1 cellular context compared by ENCODE assay signal in genomic region chr7:43647772-43648643, GRCh38.
TF ChIP-seq lines count a peak whose summit lies in the region.

No MANE protein-coding gene starts in this region.

TF ChIP-seq in GM12878, 131 proteins besides CTCF, POLR2A, EP300 and RAD21 (continued from another document and continues in another):
- TF ChIP-seq LARP7 (IDR thresholded peaks at IDR 0.05) (no peak; the same call in 1 of the 2 replicates), SIX5 (IDR thresholded peaks at IDR 0.05; ENCODE audit: low read depth, low read length, severe bottlenecking) (no peak), PKNOX1 (IDR thresholded peaks at IDR 0.05) (no peak; the same call in none of the 2 replicates), ATF3 (IDR thresholded peaks at IDR 0.05; ENCODE audit: borderline replicate concordance, extremely low read depth, low read depth, low read length) (no peak), ZZZ3 (IDR thresholded peaks at IDR 0.05; ENCODE audit: control insufficient read depth, insufficient read length, low read depth) (no peak), CBX5 (IDR thresholded peaks at IDR 0.05; ENCODE audit: low read depth) (no peak), BCLAF1 (IDR thresholded peaks at IDR 0.05) (no peak), NBN (IDR thresholded peaks at IDR 0.05) (no peak), IKZF1 (conservative IDR thresholded peaks at IDR 0.05) (peak; percentile 98), HDAC6 (IDR thresholded peaks at IDR 0.05; ENCODE audit: unreplicated experiment) (no peak), CEBPB (IDR thresholded peaks at IDR 0.05; ENCODE audit: borderline replicate concordance in 1 of 2, low read depth in 2 of 2, low read length in 2 of 2) (no peak), SMAD1 (IDR thresholded peaks at IDR 0.05; ENCODE audit: low read depth, partially characterized antibody) (no peak), TAF1 (IDR thresholded peaks at IDR 0.05; ENCODE audit: borderline replicate concordance, low read depth, low read length) (0 out of 2 replicates have a peak, but pooled peaks have one; percentile 4), PAX5 (IDR thresholded peaks at IDR 0.05; ENCODE audit: borderline replicate concordance, low read depth, low read length) (peak; percentile 58; the same call in 1 of the 2 replicates), ZNF687 (IDR thresholded peaks at IDR 0.05) (peak; percentile 60; the same call in 1 of the 2 replicates), MXI1 (IDR thresholded peaks at IDR 0.05; ENCODE audit: low read depth, low read length) (no peak), IRF5 (IDR thresholded peaks at IDR 0.05; ENCODE audit: borderline replicate concordance) (no peak), HDGF (IDR thresholded peaks at IDR 0.05) (no peak), ZNF24 (IDR thresholded peaks at IDR 0.05) (no peak), SUPT20H (IDR thresholded peaks at IDR 0.05; ENCODE audit: borderline replicate concordance, control insufficient read depth, low read depth, low read length) (no peak), USF1 (IDR thresholded peaks at IDR 0.05; ENCODE audit: borderline replicate concordance, extremely low read length, insufficient read depth, low read depth, low read length) (no peak), SPI1 (IDR thresholded peaks at IDR 0.05; ENCODE audit: borderline replicate concordance, insufficient read depth, low read depth, low read length) (no peak), KDM1A (IDR thresholded peaks at IDR 0.05; ENCODE audit: borderline replicate concordance) (no peak), E2F8 (IDR thresholded peaks at IDR 0.05; ENCODE audit: low read depth, partially characterized antibody) (no peak), POLR2AphosphoS5 (IDR thresholded peaks at IDR 0.05; ENCODE audit: low read length) (no peak; the same call in none of the 2 replicates), NR2C2 (IDR thresholded peaks at IDR 0.05; ENCODE audit: borderline replicate concordance, control insufficient read depth, insufficient read length, low read depth) (no peak), BCL11A (IDR thresholded peaks at IDR 0.05; ENCODE audit: low read depth, low read length) (peak; percentile 61; the same call in 1 of the 2 replicates), SMARCA5 (IDR thresholded peaks at IDR 0.05) (peak; percentile 87), CBFB (IDR thresholded peaks at IDR 0.05; ENCODE audit: low read depth) (no peak), HSF1 (IDR thresholded peaks at IDR 0.05; ENCODE audit: low read depth, low read length) (peak; percentile 90), HCFC1 (IDR thresholded peaks at IDR 0.05; ENCODE audit: low read length) (no peak), EZH2 (IDR thresholded peaks at IDR 0.05; ENCODE audit: borderline replicate concordance, control insufficient read depth, low read depth, low read length) (no peak), RFX5 (IDR thresholded peaks at IDR 0.05; ENCODE audit: low read depth, low read length) (no peak), PBX3 (IDR thresholded peaks at IDR 0.05; ENCODE audit: insufficient replicate concordance, low read depth, low read length) (peak; percentile 54), SRF (IDR thresholded peaks at IDR 0.05; ENCODE audit: low read depth in 2 of 2, low read length in 2 of 2) (0 out of 4 replicates have a peak, but pooled peaks of 1 of the 2 experiments have one; percentile 36), MYC (IDR thresholded peaks at IDR 0.05; ENCODE audit: insufficient read depth, insufficient read length, insufficient replicate concordance, low read length, severe bottlenecking) (no peak), NFXL1 (IDR thresholded peaks at IDR 0.05; ENCODE audit: borderline replicate concordance) (no peak), NR2C1 (IDR thresholded peaks at IDR 0.05) (no peak), GABPA (IDR thresholded peaks at IDR 0.05; ENCODE audit: low read depth) (0 out of 2 replicates have a peak, but pooled peaks have one; percentile 30), ZNF217 (IDR thresholded peaks at IDR 0.05) (peak; percentile 74; the same call in 1 of the 2 replicates), RBBP5 (conservative IDR thresholded peaks at IDR 0.05) (no peak)
